ENCODE assay signal across 1 cellular context in genomic region chr19:8513687-8514504, GRCh38.
A peak's percentile ranks its signal among the peaks of the same experiment; 100 is the strongest.
TF ChIP-seq lines count a peak whose summit lies in the region.

Gene ZNF414 (minus strand): TSS chr19:8514167. CDS start chr19:8514046, 121 bp downstream.

TF ChIP-seq in H1, 55 proteins besides CTCF, POLR2A, EP300 and RAD21:
- TF ChIP-seq NRF1 (IDR thresholded peaks at IDR 0.05; ENCODE audit: low read depth, low read length): peak; percentile 23; the same call in 1 of the 2 replicates
- TF ChIP-seq ZNF274 (IDR thresholded peaks at IDR 0.05; ENCODE audit: borderline replicate concordance, extremely low read depth, low read length): no peak
- TF ChIP-seq SP4 (IDR thresholded peaks at IDR 0.05; ENCODE audit: low read length): peak; percentile 75; the same call in 1 of the 2 replicates
- TF ChIP-seq CREB1 (IDR thresholded peaks at IDR 0.05): peak; percentile 85
- no peak for TF ChIP-seq CHD1 (IDR thresholded peaks at IDR 0.05; ENCODE audit: low read depth, low read length)
- TF ChIP-seq RNF2 (IDR thresholded peaks at IDR 0.05; ENCODE audit: borderline replicate concordance, low read depth, low read length, missing control alignments, poor library complexity, severe bottlenecking): no peak
- TF ChIP-seq FOSL1 (IDR thresholded peaks at IDR 0.05; ENCODE audit: insufficient read depth, low read depth, low read length): no peak
- TF ChIP-seq CBX8 (IDR thresholded peaks at IDR 0.05; ENCODE audit: borderline replicate concordance, low read depth, low read length): no peak
- TF ChIP-seq ATF2 (IDR thresholded peaks at IDR 0.05; ENCODE audit: low read length): no peak
- no peak for TF ChIP-seq SAP30 (IDR thresholded peaks at IDR 0.05; ENCODE audit: insufficient read depth, insufficient replicate concordance, low read length)
- TF ChIP-seq EGR1 (IDR thresholded peaks at IDR 0.05; ENCODE audit: borderline replicate concordance, low read depth, low read length): no peak
- no peak for TF ChIP-seq EZH2 (IDR thresholded peaks at IDR 0.05; ENCODE audit: low read depth, low read length, severe bottlenecking)
- TF ChIP-seq TAF7 (optimal IDR thresholded peaks at IDR 0.05; ENCODE audit: borderline replicate concordance, low read depth, low read length): peak; percentile 76
- TF ChIP-seq BCL11A (IDR thresholded peaks at IDR 0.05; ENCODE audit: low read depth in 2 of 2, low read length in 2 of 2): no peak
- no peak for TF ChIP-seq SIX5 (IDR thresholded peaks at IDR 0.05; ENCODE audit: low read depth, low read length)
- no peak for TF ChIP-seq RXRA (IDR thresholded peaks at IDR 0.05; ENCODE audit: insufficient read depth, low read depth, low read length)
- TF ChIP-seq SP1 (IDR thresholded peaks at IDR 0.05; ENCODE audit: low read depth, low read length): 0 out of 2 replicates have a peak, but pooled peaks have one; percentile 40
- TF ChIP-seq KDM5A (IDR thresholded peaks at IDR 0.05; ENCODE audit: low read length): no peak
- TF ChIP-seq ASH2L (IDR thresholded peaks at IDR 0.05; ENCODE audit: low read length): peak; percentile 52
- no peak for TF ChIP-seq TCF12 (IDR thresholded peaks at IDR 0.05; ENCODE audit: low read depth, low read length)
- no peak for TF ChIP-seq SP2 (IDR thresholded peaks at IDR 0.05; ENCODE audit: low read length)
- peak; percentile 67 for TF ChIP-seq SRF (IDR thresholded peaks at IDR 0.05; ENCODE audit: low read depth, low read length)
- TF ChIP-seq PHF8 (conservative IDR thresholded peaks at IDR 0.05; ENCODE audit: low read depth, low read length): peak; percentile 89
- no peak for TF ChIP-seq JUND (IDR thresholded peaks at IDR 0.05; ENCODE audit: low read length)
- no peak for TF ChIP-seq SUZ12 (IDR thresholded peaks at IDR 0.05; ENCODE audit: low read length)
- peak in 1 of 2 experiments; percentile 15; a peak in 1 of 4 replicates for TF ChIP-seq HDAC2 (IDR thresholded peaks at IDR 0.05; ENCODE audit: borderline replicate concordance in 1 of 2, low read depth in 2 of 2, low read length in 2 of 2)
- peak; percentile 84 for TF ChIP-seq BRCA1 (IDR thresholded peaks at IDR 0.05; ENCODE audit: low read depth, low read length)
- TF ChIP-seq KDM1A (IDR thresholded peaks at IDR 0.05; ENCODE audit: borderline replicate concordance, low read length): no peak
- peak; percentile 94 for TF ChIP-seq TBP (IDR thresholded peaks at IDR 0.05; ENCODE audit: low read depth, low read length)
- TF ChIP-seq SIRT6 (IDR thresholded peaks at IDR 0.05; ENCODE audit: low read length): no peak
- TF ChIP-seq RBBP5 (IDR thresholded peaks at IDR 0.05; ENCODE audit: borderline replicate concordance, low read depth, low read length): no peak; the same call in 1 of the 2 replicates
- TF ChIP-seq CHD2 (IDR thresholded peaks at IDR 0.05; ENCODE audit: low read length): peak; percentile 97
- TF ChIP-seq ATF3 (IDR thresholded peaks at IDR 0.05; ENCODE audit: insufficient read depth, low read depth, low read length): no peak
- no peak for TF ChIP-seq NANOG (IDR thresholded peaks at IDR 0.05; ENCODE audit: insufficient read depth, low read depth, low read length, poor library complexity, severe bottlenecking)
- no peak for TF ChIP-seq TEAD4 (IDR thresholded peaks at IDR 0.05; ENCODE audit: low read depth, low read length)
- TF ChIP-seq CHD7 (IDR thresholded peaks at IDR 0.05; ENCODE audit: insufficient replicate concordance, low read length): no peak
- TF ChIP-seq E2F6 (IDR thresholded peaks at IDR 0.05): no peak
- no peak for TF ChIP-seq CBX5 (IDR thresholded peaks at IDR 0.05; ENCODE audit: low read depth, low read length)
- TF ChIP-seq CTBP2 (IDR thresholded peaks at IDR 0.05; ENCODE audit: borderline replicate concordance, insufficient read depth, insufficient read length, low read length): no peak
- peak; percentile 61 for TF ChIP-seq KDM4A (IDR thresholded peaks at IDR 0.05; ENCODE audit: low read depth, low read length, severe bottlenecking)
- TF ChIP-seq GABPA (IDR thresholded peaks at IDR 0.05; ENCODE audit: borderline replicate concordance, insufficient read depth, low read length): no peak
- no peak for TF ChIP-seq BACH1 (IDR thresholded peaks at IDR 0.05; ENCODE audit: low read length)
- no peak for TF ChIP-seq HDAC6 (IDR thresholded peaks at IDR 0.05; ENCODE audit: low read depth, low read length)
- TF ChIP-seq SIN3A (conservative IDR thresholded peaks at IDR 0.05 in 1 of 2, IDR thresholded peaks at IDR 0.05 in 1 of 2; ENCODE audit: low read depth in 1 of 2, low read length in 2 of 2): peak; percentile 46 to 64; a peak in 1 of 4 replicates
- peak; percentile 94 for TF ChIP-seq TAF1 (IDR thresholded peaks at IDR 0.05; ENCODE audit: low read depth, low read length)
- no peak for TF ChIP-seq USF2 (IDR thresholded peaks at IDR 0.05; ENCODE audit: low read length)
- no peak for TF ChIP-seq MAFK (IDR thresholded peaks at IDR 0.05; ENCODE audit: low read depth, low read length)
- peak; percentile 41; the same call in 1 of the 2 replicates for TF ChIP-seq GTF2F1 (IDR thresholded peaks at IDR 0.05; ENCODE audit: borderline replicate concordance, low read depth, low read length)
- peak; percentile 84 for TF ChIP-seq YY1 (IDR thresholded peaks at IDR 0.05; ENCODE audit: low read depth, low read length)
- peak; percentile 99 for TF ChIP-seq POLR2AphosphoS5 (IDR thresholded peaks at IDR 0.05; ENCODE audit: low read depth, low read length)
- peak; percentile 37; the same call in 1 of the 2 replicates for TF ChIP-seq MAX (IDR thresholded peaks at IDR 0.05)
- TF ChIP-seq CEBPB (IDR thresholded peaks at IDR 0.05; ENCODE audit: low read depth, low read length): no peak
- no peak for TF ChIP-seq RFX5 (IDR thresholded peaks at IDR 0.05; ENCODE audit: borderline replicate concordance, low read depth, low read length)
- TF ChIP-seq JUN (IDR thresholded peaks at IDR 0.05; ENCODE audit: low read depth, low read length): no peak
- no peak for TF ChIP-seq POU5F1 (IDR thresholded peaks at IDR 0.05; ENCODE audit: low read depth, low read length)
